ENCODE assay signal across 14 cellular contexts in the genomic region with DNA sequence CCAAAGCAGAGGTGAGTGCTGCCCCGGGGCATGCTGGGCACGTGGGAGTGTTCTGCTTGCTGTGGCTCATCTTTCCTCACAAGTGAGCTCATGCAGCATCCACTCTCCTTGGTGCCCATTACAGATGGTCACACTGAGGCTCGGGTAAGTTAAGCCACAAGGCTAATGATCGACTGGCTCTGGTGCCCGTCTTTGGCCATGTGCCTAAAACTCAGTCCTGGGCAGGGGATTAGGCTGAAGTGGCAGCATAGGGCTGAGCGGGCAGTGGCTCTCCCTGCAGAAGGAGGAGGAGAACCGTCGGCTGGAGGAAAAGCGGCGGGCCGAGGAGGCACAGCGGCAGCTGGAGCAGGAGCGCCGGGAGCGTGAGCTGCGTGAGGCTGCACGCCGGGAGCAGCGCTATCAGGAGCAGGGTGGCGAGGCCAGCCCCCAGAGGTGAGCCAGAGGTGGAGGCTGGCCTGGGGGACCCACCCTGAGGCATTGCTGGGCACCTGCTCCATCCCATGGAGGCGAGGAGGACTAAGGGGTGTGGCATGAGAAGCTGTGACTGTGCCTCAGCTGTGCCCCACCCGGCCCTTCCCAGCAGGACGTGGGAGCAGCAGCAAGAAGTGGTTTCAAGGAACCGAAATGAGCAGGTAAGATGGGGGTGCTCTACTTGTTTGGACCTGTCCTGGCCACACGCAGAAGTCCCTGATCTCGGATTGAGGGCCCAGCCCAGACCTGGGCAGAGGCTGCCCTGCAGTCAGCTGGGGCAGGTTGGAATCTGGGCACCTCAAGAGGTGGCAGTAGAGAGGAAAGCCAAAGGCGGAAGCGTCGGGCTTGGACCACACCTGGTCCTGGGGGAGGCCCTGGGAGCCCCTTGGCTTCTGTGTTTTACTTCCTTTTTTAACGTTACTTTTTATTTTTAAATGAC. TPM values are rescaled to one million over a fixed set of nuclear protein-coding genes. Genes with fewer than 3 reads are reported as not detected.
A peak's percentile ranks its signal among the peaks of the same experiment; 100 is the strongest.
DNase-seq lines count a peak whose midpoint lies in the region; ATAC-seq and TF ChIP-seq lines count a peak whose summit lies in the region.
"Had no signal": no experiment of that assay in that cellular context is flagged by ENCODE, and none has a peak within 500 bp of the region (broad histone marks: within the 10 kb centered on the region; RNA-seq: fewer than 3 reads in every experiment).

No MANE protein-coding gene starts in this region.

- CTCF ChIA-PET in activated CD8-positive, alpha-beta T cell treated with anti-CD3 and anti-CD28 coated beads for 36 hours (lab: Charles Lee) = interaction anchor here (0.6 kb wide), 1 partner anchor 164 kb away, joined by 3 read pairs; no protein-coding TSS in a partner anchor
- CTCF ChIA-PET in HEK293T (lab: Yijun Ruan, JAX) = no interaction called here

- 91 to 92% methylated on average over 30 of the region's 30 CpGs for WGBS in heart right ventricle, 2 donors
- WGBS in right lobe of liver (ENCODE audit: insufficient coverage, low coverage, low lambda C conversion rate, missing lambda C conversion rate) = 90% methylated on average over 11 of the region's 30 CpGs

- H3K27ac ChIP-seq in heart right ventricle (no peak overlapping the region), right lobe of liver (no peak overlapping the region), upper lobe of right lung (no peak overlapping the region)

- POLR2A ChIA-PET in activated CD8-positive, alpha-beta T cell treated with anti-CD3 and anti-CD28 coated beads for 36 hours (lab: Charles Lee) = interaction anchor here (0.9 to 5.5 kb wide), 4 partner anchors 9 to 38 kb away, joined by 4 to 29 read pairs (median 6); no protein-coding TSS in a partner anchor
- POLR2A ChIA-PET in HEK293T (lab: Yijun Ruan, JAX) = interaction anchor here (0.7 kb wide), 1 partner anchor 14 kb away, joined by 3 read pairs; a partner anchor contains a TSS

- TF ChIP-seq CTCF in heart right ventricle (IDR thresholded peaks at IDR 0.05) = no peak
- TF ChIP-seq CTCF in activated CD8-positive, alpha-beta T cell treated with anti-CD3 and anti-CD28 coated beads for 36 hours (IDR thresholded peaks at IDR 0.05) = no peak
- TF ChIP-seq CTCF in right lobe of liver (IDR thresholded peaks at IDR 0.05) = no peak
- TF ChIP-seq CTCF in upper lobe of right lung (IDR thresholded peaks at IDR 0.05) = no peak

- H3K27me3 ChIP-seq in heart right ventricle (no peaks in the 10 kb centered on the region), right lobe of liver (no peaks in the 10 kb centered on the region), upper lobe of right lung (no peaks in the 10 kb centered on the region)
- H3K27me3 ChIP-seq: MG63 had no signal

- ATAC-seq in left ventricle myocardium superior (no peak), heart right ventricle (no peak), right lobe of liver (no peak), upper lobe of right lung (no peak), HG03571 (IDR thresholded peaks at IDR 0.05; ENCODE audit: unreplicated experiment) (no peak)
- ATAC-seq in activated CD8-positive, alpha-beta T cell treated with anti-CD3 and anti-CD28 coated beads for 36 hours = no peak

- no peaks in the 10 kb centered on the region for H3K9me3 Mint-ChIP-seq in activated CD8-positive, alpha-beta T cell treated with anti-CD3 and anti-CD28 coated beads for 36 hours
- H3K9me3 Mint-ChIP-seq: activated naive CD4-positive, alpha-beta T cell treated with anti-CD3 and anti-CD28 coated beads, Interleukin-2, amount 50 U/mL, for 24 hours had no signal

- TF ChIP-seq POLR2A in right lobe of liver (IDR thresholded peaks at IDR 0.05) = no peak

- peak overlapping the region; percentile 86 for H3K27ac Mint-ChIP-seq in activated CD8-positive, alpha-beta T cell treated with anti-CD3 and anti-CD28 coated beads for 36 hours

- peaks cover 28% of the 10 kb centered on the region for H3K4me1 Mint-ChIP-seq in activated CD8-positive, alpha-beta T cell treated with anti-CD3 and anti-CD28 coated beads for 36 hours (ENCODE audit: low read depth)

- H3K27me3 Mint-ChIP-seq in activated CD8-positive, alpha-beta T cell treated with anti-CD3 and anti-CD28 coated beads for 36 hours = no peaks in the 10 kb centered on the region
- H3K27me3 Mint-ChIP-seq: activated naive CD4-positive, alpha-beta T cell treated with anti-CD3 and anti-CD28 coated beads, Interleukin-2, amount 50 U/mL, for 24 hours had no signal

- no peak overlapping the region for H3K4me3 Mint-ChIP-seq in activated CD8-positive, alpha-beta T cell treated with anti-CD3 and anti-CD28 coated beads for 36 hours
- H3K4me3 Mint-ChIP-seq: activated naive CD4-positive, alpha-beta T cell treated with anti-CD3 and anti-CD28 coated beads, Interleukin-2, amount 50 U/mL, for 24 hours had no signal

- DNase-seq in left ventricle myocardium superior = peak; percentile 21
- no peak for DNase-seq in heart right ventricle
- peak; percentile 1 for DNase-seq in activated CD8-positive, alpha-beta T cell treated with anti-CD3 and anti-CD28 coated beads for 36 hours
- DNase-seq in right lobe of liver = peak in 2 of 3 donors; percentile 37 to 42
- peak; percentile 53 for DNase-seq in upper lobe of right lung
- DNase-seq in NCI-H1436 (lab: John Stamatoyannopoulos, UW) = no peak
- DNase-seq in HEK293T (ENCODE audit: extremely low spot score) = no peak
- DNase-seq: dermis blood vessel endothelial cell, MG63, RPMI8226 had no signal

- intact Hi-C loops in left ventricle myocardium superior (cut with micrococcal nuclease) (no loop called here), heart right ventricle (cut with DNase I) (no loop called here), right lobe of liver (cut with DNase I) (no loop called here), upper lobe of right lung (cut with DNase I) (no loop called here)
- intact Hi-C loops in activated CD8-positive, alpha-beta T cell treated with anti-CD3 and anti-CD28 coated beads for 36 hours (cut with micrococcal nuclease) = no loop called here

- H3K4me1 ChIP-seq in heart right ventricle (peaks cover 0 to 44% (median 21%) of the 10 kb centered on the region in 9 donors), right lobe of liver (peaks cover 0 to 12% (median 3%) of the 10 kb centered on the region in 4 donors), upper lobe of right lung (no peaks in the 10 kb centered on the region)
- H3K4me1 ChIP-seq: HAP-1 had no signal

- peaks cover 43% of the 10 kb centered on the region for H3K36me3 Mint-ChIP-seq in activated CD8-positive, alpha-beta T cell treated with anti-CD3 and anti-CD28 coated beads for 36 hours (ENCODE audit: low read depth)

- H3K4me3 ChIP-seq in heart right ventricle (no peak overlapping the region), right lobe of liver (no peak overlapping the region), upper lobe of right lung (no peak overlapping the region)
- H3K4me3 ChIP-seq: HAP-1, MG63 had no signal

- H3K36me3 ChIP-seq in heart right ventricle (peaks cover 0 to 98% (median 54%) of the 10 kb centered on the region in 9 donors), right lobe of liver (peaks cover 0 to 58% (median 31%) of the 10 kb centered on the region in 4 donors), upper lobe of right lung (peaks cover 91% of the 10 kb centered on the region)

- H3K9me3 ChIP-seq in heart right ventricle = no peaks in the 10 kb centered on the region
- H3K9me3 ChIP-seq in right lobe of liver = no peaks in the 10 kb centered on the region
- H3K9me3 ChIP-seq in upper lobe of right lung = no peaks in the 10 kb centered on the region
- H3K9me3 ChIP-seq: HAP-1, MG63 had no signal

TF ChIP-seq in HEK293T, 16 proteins besides CTCF, POLR2A, EP300 and RAD21 (continues in another document):
- TF ChIP-seq BHLHE40 (IDR thresholded peaks at IDR 0.05; ENCODE audit: borderline replicate concordance) = no peak
- no peak for TF ChIP-seq ELF4 (IDR thresholded peaks at IDR 0.05)
- no peak for TF ChIP-seq LEF1 (IDR thresholded peaks at IDR 0.05; ENCODE audit: borderline replicate concordance)
- TF ChIP-seq NFRKB (IDR thresholded peaks at IDR 0.05) = no peak
- no peak for TF ChIP-seq FOXA1 (IDR thresholded peaks at IDR 0.05)
- TF ChIP-seq ARNT (IDR thresholded peaks at IDR 0.05) = no peak
- no peak for TF ChIP-seq ZNF384 (IDR thresholded peaks at IDR 0.05)
- TF ChIP-seq, protein P1, sequence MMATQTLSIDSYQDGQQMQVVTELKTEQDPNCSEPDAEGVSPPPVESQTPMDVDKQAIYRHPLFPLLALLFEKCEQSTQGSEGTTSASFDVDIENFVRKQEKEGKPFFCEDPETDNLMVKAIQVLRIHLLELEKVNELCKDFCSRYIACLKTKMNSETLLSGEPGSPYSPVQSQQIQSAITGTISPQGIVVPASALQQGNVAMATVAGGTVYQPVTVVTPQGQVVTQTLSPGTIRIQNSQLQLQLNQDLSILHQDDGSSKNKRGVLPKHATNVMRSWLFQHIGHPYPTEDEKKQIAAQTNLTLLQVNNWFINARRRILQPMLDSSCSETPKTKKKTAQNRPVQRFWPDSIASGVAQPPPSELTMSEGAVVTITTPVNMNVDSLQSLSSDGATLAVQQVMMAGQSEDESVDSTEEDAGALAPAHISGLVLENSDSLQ (IDR thresholded peaks at IDR 0.05) = no peak
- no peak for TF ChIP-seq HDGF (IDR thresholded peaks at IDR 0.05; ENCODE audit: borderline replicate concordance)

RNA-seq across cellular contexts. Expression of a gene that starts 7.3 kb away (rescaled TPM):
- total RNA-seq in left ventricle myocardium superior = 967 TPM
- 1,000 to 10,000 TPM in 2 of 10 donors, 100 to 1,000 TPM in 8; 375 to 1,148 (median 557) TPM for total RNA-seq in heart right ventricle
- polyA plus RNA-seq in heart right ventricle = 1,000 to 10,000 TPM in 1 of 2 donors, 100 to 1,000 TPM in 1; 367 to 2,327 TPM
- total RNA-seq in activated CD8-positive, alpha-beta T cell treated with anti-CD3 and anti-CD28 coated beads for 36 hours = under 1 TPM in 1 of 2 experiments, not detected in 1; 0.49 TPM
- under 1 TPM in 3 of 6 experiments, not detected in 3; 0.31 to 0.56 (median 0.46) TPM for total RNA-seq in right lobe of liver
- 1.1 TPM for total RNA-seq in upper lobe of right lung
- total RNA-seq: pulmonary artery endothelial cell had no signal

RNA-seq across cellular contexts. Expression of a gene that starts 13.6 kb away (rescaled TPM):
- total RNA-seq in left ventricle myocardium superior (31.2 TPM), heart right ventricle (10 to 100 TPM; 26.0 to 59.0 (median 35.4) TPM), right lobe of liver (10 to 100 TPM; 30.7 to 48.1 (median 36.9) TPM), upper lobe of right lung (93.7 TPM)
- polyA plus RNA-seq in heart right ventricle = 10 to 100 TPM; 34.8 to 74.3 TPM
- total RNA-seq in activated CD8-positive, alpha-beta T cell treated with anti-CD3 and anti-CD28 coated beads for 36 hours = 100 to 1,000 TPM; 108 to 110 TPM

RNA-seq across cellular contexts. Expression of a gene that starts 24.2 kb away (rescaled TPM):
- 17.6 TPM for total RNA-seq in left ventricle myocardium superior
- total RNA-seq in heart right ventricle = 10 to 100 TPM; 10.9 to 28.4 (median 13.5) TPM
- 10 to 100 TPM in 1 of 2 donors, 1 to 10 TPM in 1; 6.7 to 22.8 TPM for polyA plus RNA-seq in heart right ventricle
- total RNA-seq in activated CD8-positive, alpha-beta T cell treated with anti-CD3 and anti-CD28 coated beads for 36 hours = 10 to 100 TPM; 35.4 to 37.2 TPM
- 10 to 100 TPM in 5 of 6 experiments, 1 to 10 TPM in 1; 8.7 to 22.9 (median 14.6) TPM for total RNA-seq in right lobe of liver
- total RNA-seq in upper lobe of right lung = 26.8 TPM

RNA-seq across cellular contexts. Expression of a gene that starts 46.0 kb away (rescaled TPM):
- 18.4 TPM for total RNA-seq in left ventricle myocardium superior
- 10 to 100 TPM; 14.1 to 31.3 (median 21.6) TPM for total RNA-seq in heart right ventricle
- polyA plus RNA-seq in heart right ventricle = 10 to 100 TPM; 18.0 to 33.7 TPM
- 10 to 100 TPM; 29.1 to 30.4 TPM for total RNA-seq in activated CD8-positive, alpha-beta T cell treated with anti-CD3 and anti-CD28 coated beads for 36 hours
- total RNA-seq in right lobe of liver = 10 to 100 TPM in 4 of 6 experiments, 1 to 10 TPM in 2; 7.8 to 37.8 (median 14.3) TPM
- 272 TPM for total RNA-seq in upper lobe of right lung

Comparison
In these comparisons a context has a peak if more than half of its experiments do, and no peak if none do; other contexts are left out.
1. DNase-seq: peak in left ventricle myocardium superior (single experiment), activated CD8-positive, alpha-beta T cell treated with anti-CD3 and anti-CD28 coated beads for 36 hours (single experiment), right lobe of liver (2 of 3) and upper lobe of right lung (single experiment); none in heart right ventricle (0 of 2), NCI-H1436 (single experiment) and HEK293T (single experiment).
2. RNA of a gene that starts 7.3 kb away (total RNA-seq): 967 TPM in left ventricle myocardium superior (single experiment) and 375 to 1,148 TPM in heart right ventricle; 1.1 TPM in upper lobe of right lung (single experiment), 0.49 TPM in activated CD8-positive, alpha-beta T cell treated with anti-CD3 and anti-CD28 coated beads for 36 hours and 0.31 to 0.56 TPM in right lobe of liver; every median in the first group is over 100 times any median in the second.